7 cellular contexts compared by ENCODE assay signal in the genomic region with DNA sequence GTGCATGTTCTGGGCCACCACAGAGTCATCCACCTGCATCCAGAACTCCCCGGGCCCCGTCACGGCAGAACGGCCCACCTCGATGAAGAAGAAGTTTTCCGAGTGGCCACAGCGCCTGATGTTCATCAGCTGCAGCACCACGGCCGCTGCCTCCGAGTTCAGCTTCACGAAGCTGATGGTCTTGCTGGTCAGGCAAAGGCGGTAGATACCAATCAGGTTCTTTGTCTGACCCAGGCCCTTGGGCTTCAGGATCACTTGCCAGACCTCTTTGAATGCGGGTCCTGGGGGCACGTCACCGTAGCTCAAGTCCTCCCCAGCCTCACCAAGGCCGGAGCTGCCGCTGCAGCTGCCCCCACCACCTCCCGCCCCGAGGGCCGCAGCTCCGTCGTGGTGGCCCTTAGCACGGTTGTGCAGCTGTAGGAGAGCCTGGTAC. TPM values are rescaled to one million over a fixed set of nuclear protein-coding genes. Genes with fewer than 3 reads are reported as not detected.
A peak's percentile ranks its signal among the peaks of the same experiment; 100 is the strongest.
DNase-seq lines count a peak whose midpoint lies in the region; ATAC-seq and TF ChIP-seq lines count a peak whose summit lies in the region.

No MANE protein-coding gene starts in this region.

- H3K4me1 ChIP-seq in HUES64 (ENCODE audit: insufficient read depth, low read length) (peaks cover 29% of the 10 kb centered on the region), ascending aorta (peaks cover 14 to 35% of the 10 kb centered on the region in 2 donors), subcutaneous abdominal adipose tissue (ENCODE audit: control insufficient read depth in 5 of 5, insufficient read depth in 5 of 5, low read length in 5 of 5) (peaks cover 2 to 76% (median 70%) of the 10 kb centered on the region in 5 donors)

- no peak for DNase-seq in ascending aorta (ENCODE audit: low spot score in 2 of 2)
- DNase-seq in islet precursor cell, result peak; percentile 69
- no peak for DNase-seq in GM10266 (ENCODE audit: extremely low spot score)
- no peak for DNase-seq in hippocampal formation (lab: John Stamatoyannopoulos, UW)

- H3K9ac ChIP-seq in HUES64 (ENCODE audit: low read depth, low read length), result peak overlapping the region; percentile 74; the same call in 1 of the 2 replicates
- H3K9ac ChIP-seq in subcutaneous abdominal adipose tissue (ENCODE audit: low read length in 5 of 5), result peak overlapping the region in 4 of 5 donors; percentile 26 to 78 (median 64)

- H3K9me3 ChIP-seq in HUES64 (ENCODE audit: insufficient read depth, low read depth, low read length), result no peaks in the 10 kb centered on the region
- no peaks in the 10 kb centered on the region for H3K9me3 ChIP-seq in ascending aorta
- no peaks in the 10 kb centered on the region for H3K9me3 ChIP-seq in subcutaneous abdominal adipose tissue (ENCODE audit: control insufficient read depth in 5 of 5, low read length in 5 of 5)

- 72% methylated on average over 23 of the region's 23 CpGs for WGBS in HUES64

- no peaks in the 10 kb centered on the region for H3K27me3 ChIP-seq in HUES64 (ENCODE audit: insufficient read depth, low read length)
- H3K27me3 ChIP-seq in ascending aorta, result no peaks in the 10 kb centered on the region
- peaks cover 0 to 20% (median 3%) of the 10 kb centered on the region in 5 donors for H3K27me3 ChIP-seq in subcutaneous abdominal adipose tissue (ENCODE audit: control insufficient read depth in 5 of 5, insufficient read depth in 4 of 5, low read length in 5 of 5)

- H3K27ac ChIP-seq in HUES64 (ENCODE audit: low read depth, low read length), result no peak overlapping the region
- H3K27ac ChIP-seq in ascending aorta, result peak overlapping the region; percentile 94 to 95
- peak overlapping the region; percentile 86 for H3K27ac ChIP-seq in subcutaneous abdominal adipose tissue (ENCODE audit: low read depth, low read length)

- ATAC-seq in HG02678 (IDR thresholded peaks at IDR 0.05; ENCODE audit: unreplicated experiment), result no peak

- H3K4me3 ChIP-seq in HUES64 (ENCODE audit: low read length), result peak overlapping the region; percentile 76
- peak overlapping the region; percentile 75 to 86 for H3K4me3 ChIP-seq in ascending aorta
- H3K4me3 ChIP-seq in subcutaneous abdominal adipose tissue (ENCODE audit: low read depth in 1 of 5, low read length in 5 of 5), result peak overlapping the region; percentile 64 to 82 (median 78)

- intact Hi-C loops in ascending aorta (cut with DNase I), result loop anchor here (2.0 to 5.0 kb wide), 5 partner anchors 33 to 356 kb away; no protein-coding TSS in a partner anchor

- H3K36me3 ChIP-seq in HUES64 (ENCODE audit: insufficient read depth, low read length), result peaks cover 48% of the 10 kb centered on the region
- H3K36me3 ChIP-seq in ascending aorta, result peaks cover 0 to 12% of the 10 kb centered on the region in 2 donors
- H3K36me3 ChIP-seq in subcutaneous abdominal adipose tissue (ENCODE audit: control insufficient read depth in 5 of 5, insufficient read depth in 5 of 5, low read length in 5 of 5), result peaks cover 0 to 10% (median 4%) of the 10 kb centered on the region in 5 donors

- TF ChIP-seq CTCF in ascending aorta (IDR thresholded peaks at IDR 0.05) (no peak), GM10266 (IDR thresholded peaks at IDR 0.05; ENCODE audit: control insufficient read depth, insufficient read depth, low read depth, missing control alignments) (no peak)

RNA-seq across cellular contexts. Expression of gene IRS1, which starts 1.6 kb away (rescaled TPM):
- 10.6 TPM for polyA plus RNA-seq in HUES64 (2013, experiment 1 of 2)
- polyA plus RNA-seq in HUES64 (2013, experiment 2 of 2), result 11.2 TPM
- 18.6 TPM for total RNA-seq in ascending aorta

RNA-seq across cellular contexts. Expression of gene RHBDD1, which starts 37.8 kb away (rescaled TPM):
- 11.1 TPM for polyA plus RNA-seq in HUES64 (2013, experiment 1 of 2)
- 15.4 TPM for polyA plus RNA-seq in HUES64 (2013, experiment 2 of 2)
- total RNA-seq in ascending aorta, result 3.7 TPM
